1 cellular context compared by ENCODE assay signal in the genomic region with DNA sequence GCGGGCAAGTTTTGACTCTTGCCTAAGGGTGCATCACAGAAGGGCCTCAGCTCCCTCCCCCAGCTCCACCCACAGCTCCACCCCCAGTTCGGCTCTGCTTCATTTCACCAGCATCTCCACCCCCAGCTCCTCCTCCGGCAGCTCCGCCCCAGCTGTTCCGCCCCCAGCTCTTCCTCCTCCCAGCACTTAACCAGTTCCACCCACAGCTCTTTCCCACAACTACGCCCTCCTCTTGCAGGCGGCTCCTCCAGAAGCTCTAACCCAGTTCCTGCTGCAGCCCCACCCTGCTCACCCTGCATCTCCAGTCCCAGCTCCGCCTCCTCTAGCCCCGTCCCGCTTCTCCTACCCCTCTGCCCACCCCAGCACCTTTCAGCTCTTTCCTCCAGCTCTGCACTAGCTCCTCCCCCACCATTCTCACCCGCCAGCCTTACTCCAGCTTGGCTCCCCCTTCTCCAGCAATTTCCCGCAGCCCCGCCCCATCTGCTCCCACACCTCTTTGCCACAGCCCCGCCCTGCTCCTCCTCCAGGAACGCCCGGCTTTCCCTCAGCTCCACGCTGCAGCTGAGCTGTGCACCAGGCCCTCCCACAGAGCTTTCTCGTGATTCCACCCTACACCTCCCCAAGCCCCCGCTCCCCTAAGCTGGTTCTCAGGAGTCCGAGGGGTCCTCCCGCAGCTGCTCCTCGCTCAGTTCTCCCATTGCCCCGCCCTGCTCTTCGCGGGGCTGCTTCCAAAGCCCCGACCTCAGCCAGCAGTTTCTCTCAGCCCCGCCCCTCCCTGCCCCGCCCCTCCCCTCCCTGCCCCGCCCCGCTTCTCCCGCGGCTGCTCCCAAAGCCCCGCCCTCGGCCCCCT.
A peak's percentile ranks its signal among the peaks of the same experiment; 100 is the strongest.
TF ChIP-seq lines count a peak whose summit lies in the region.

No MANE protein-coding gene starts in this region.

TF ChIP-seq in HEK293, 187 proteins besides CTCF, POLR2A, EP300 and RAD21 (continued from another document and continues in another):
- TF ChIP-seq, protein P1, sequence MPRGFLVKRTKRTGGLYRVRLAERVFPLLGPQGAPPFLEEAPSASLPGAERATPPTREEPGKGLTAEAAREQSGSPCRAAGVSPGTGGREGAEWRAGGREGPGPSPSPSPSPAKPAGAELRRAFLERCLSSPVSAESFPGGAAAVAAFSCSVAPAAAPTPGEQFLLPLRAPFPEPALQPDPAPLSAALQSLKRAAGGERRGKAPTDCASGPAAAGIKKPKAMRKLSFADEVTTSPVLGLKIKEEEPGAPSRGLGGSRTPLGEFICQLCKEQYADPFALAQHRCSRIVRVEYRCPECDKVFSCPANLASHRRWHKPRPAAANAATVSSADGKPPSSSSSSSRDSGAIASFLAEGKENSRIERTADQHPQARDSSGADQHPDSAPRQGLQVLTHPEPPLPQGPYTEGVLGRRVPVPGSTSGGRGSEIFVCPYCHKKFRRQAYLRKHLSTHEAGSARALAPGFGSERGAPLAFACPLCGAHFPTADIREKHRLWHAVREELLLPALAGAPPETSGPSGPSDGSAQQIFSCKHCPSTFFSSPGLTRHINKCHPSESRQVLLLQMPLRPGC (tag by site-specific recombination; IDR thresholded peaks at IDR 0.05): no peak
- peak; percentile 78 for TF ChIP-seq SP2 (tag by site-specific recombination; IDR thresholded peaks at IDR 0.05)
- TF ChIP-seq OVOL3 (tag by site-specific recombination; IDR thresholded peaks at IDR 0.05): no peak
- peak; percentile 47; the same call in 1 of the 2 replicates for TF ChIP-seq KLF8 (tag by site-specific recombination; IDR thresholded peaks at IDR 0.05)
- TF ChIP-seq, protein P2, sequence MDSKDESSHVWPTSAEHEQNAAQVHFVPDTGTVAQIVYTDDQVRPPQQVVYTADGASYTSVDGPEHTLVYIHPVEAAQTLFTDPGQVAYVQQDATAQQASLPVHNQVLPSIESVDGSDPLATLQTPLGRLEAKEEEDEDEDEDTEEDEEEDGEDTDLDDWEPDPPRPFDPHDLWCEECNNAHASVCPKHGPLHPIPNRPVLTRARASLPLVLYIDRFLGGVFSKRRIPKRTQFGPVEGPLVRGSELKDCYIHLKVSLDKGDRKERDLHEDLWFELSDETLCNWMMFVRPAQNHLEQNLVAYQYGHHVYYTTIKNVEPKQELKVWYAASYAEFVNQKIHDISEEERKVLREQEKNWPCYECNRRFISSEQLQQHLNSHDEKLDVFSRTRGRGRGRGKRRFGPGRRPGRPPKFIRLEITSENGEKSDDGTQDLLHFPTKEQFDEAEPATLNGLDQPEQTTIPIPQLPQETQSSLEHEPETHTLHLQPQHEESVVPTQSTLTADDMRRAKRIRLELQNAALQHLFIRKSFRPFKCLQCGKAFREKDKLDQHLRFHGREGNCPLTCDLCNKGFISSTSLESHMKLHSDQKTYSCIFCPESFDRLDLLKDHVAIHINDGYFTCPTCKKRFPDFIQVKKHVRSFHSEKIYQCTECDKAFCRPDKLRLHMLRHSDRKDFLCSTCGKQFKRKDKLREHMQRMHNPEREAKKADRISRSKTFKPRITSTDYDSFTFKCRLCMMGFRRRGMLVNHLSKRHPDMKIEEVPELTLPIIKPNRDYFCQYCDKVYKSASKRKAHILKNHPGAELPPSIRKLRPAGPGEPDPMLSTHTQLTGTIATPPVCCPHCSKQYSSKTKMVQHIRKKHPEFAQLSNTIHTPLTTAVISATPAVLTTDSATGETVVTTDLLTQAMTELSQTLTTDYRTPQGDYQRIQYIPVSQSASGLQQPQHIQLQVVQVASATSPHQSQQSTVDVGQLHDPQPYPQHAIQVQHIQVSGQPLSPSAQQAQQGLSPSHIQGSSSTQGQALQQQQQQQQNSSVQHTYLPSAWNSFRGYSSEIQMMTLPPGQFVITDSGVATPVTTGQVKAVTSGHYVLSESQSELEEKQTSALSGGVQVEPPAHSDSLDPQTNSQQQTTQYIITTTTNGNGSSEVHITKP (tag by site-specific recombination; IDR thresholded peaks at IDR 0.05): peak; percentile 54
- TF ChIP-seq ZIC2 (tag by site-specific recombination; IDR thresholded peaks at IDR 0.05): no peak
- no peak for TF ChIP-seq ZSCAN30 (tag by site-specific recombination; IDR thresholded peaks at IDR 0.05)
- TF ChIP-seq ZNF140 (tag by site-specific recombination; IDR thresholded peaks at IDR 0.05): no peak
- TF ChIP-seq HOXC10 (CRISPR knock-in tag; IDR thresholded peaks at IDR 0.05): no peak
- peak; percentile 98 for TF ChIP-seq ZNF341 (tag by site-specific recombination; IDR thresholded peaks at IDR 0.05; ENCODE audit: low read depth)
- TF ChIP-seq ZNF707 (tag by site-specific recombination; IDR thresholded peaks at IDR 0.05): no peak
- TF ChIP-seq, protein P3, sequence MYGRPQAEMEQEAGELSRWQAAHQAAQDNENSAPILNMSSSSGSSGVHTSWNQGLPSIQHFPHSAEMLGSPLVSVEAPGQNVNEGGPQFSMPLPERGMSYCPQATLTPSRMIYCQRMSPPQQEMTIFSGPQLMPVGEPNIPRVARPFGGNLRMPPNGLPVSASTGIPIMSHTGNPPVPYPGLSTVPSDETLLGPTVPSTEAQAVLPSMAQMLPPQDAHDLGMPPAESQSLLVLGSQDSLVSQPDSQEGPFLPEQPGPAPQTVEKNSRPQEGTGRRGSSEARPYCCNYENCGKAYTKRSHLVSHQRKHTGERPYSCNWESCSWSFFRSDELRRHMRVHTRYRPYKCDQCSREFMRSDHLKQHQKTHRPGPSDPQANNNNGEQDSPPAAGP (tag by site-specific recombination; IDR thresholded peaks at IDR 0.05): 0 out of 2 replicates have a peak, but pooled peaks have one; percentile 18
- no peak for TF ChIP-seq ZNF610 (tag by site-specific recombination; IDR thresholded peaks at IDR 0.05; ENCODE audit: borderline replicate concordance)
- TF ChIP-seq, protein P4, sequence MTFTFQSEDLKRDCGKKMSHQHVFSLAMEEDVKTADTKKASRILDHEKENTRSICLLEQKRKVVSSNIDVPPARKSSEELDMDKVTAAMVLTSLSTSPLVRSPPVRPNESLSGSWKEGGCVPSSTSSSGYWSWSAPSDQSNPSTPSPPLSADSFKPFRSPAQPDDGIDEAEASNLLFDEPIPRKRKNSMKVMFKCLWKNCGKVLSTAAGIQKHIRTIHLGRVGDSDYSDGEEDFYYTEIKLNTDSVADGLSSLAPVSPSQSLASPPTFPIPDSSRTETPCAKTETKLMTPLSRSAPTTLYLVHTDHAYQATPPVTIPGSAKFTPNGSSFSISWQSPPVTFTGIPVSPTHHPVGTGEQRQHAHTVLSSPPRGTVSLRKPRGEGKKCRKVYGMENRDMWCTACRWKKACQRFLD (tag by site-specific recombination; IDR thresholded peaks at IDR 0.05): no peak
- TF ChIP-seq SP7 (tag by site-specific recombination; IDR thresholded peaks at IDR 0.05): no peak
- no peak for TF ChIP-seq ZBTB21 (tag by site-specific recombination; IDR thresholded peaks at IDR 0.05)
- TF ChIP-seq ZNF292 (tag by site-specific recombination; IDR thresholded peaks at IDR 0.05; ENCODE audit: borderline replicate concordance, low read depth): no peak
- no peak for TF ChIP-seq KLF10 (tag by site-specific recombination; IDR thresholded peaks at IDR 0.05)
- TF ChIP-seq ZXDB (tag by site-specific recombination; IDR thresholded peaks at IDR 0.05): no peak
- no peak for TF ChIP-seq ZNF670 (tag by site-specific recombination; IDR thresholded peaks at IDR 0.05; ENCODE audit: low read depth)
- no peak for TF ChIP-seq ZFP69B (tag by site-specific recombination; IDR thresholded peaks at IDR 0.05)
- TF ChIP-seq IKZF3 (tag by site-specific recombination; IDR thresholded peaks at IDR 0.05): peak; percentile 75
- TF ChIP-seq ZNF560 (tag by site-specific recombination; IDR thresholded peaks at IDR 0.05; ENCODE audit: borderline replicate concordance): no peak
- TF ChIP-seq, protein P5, sequence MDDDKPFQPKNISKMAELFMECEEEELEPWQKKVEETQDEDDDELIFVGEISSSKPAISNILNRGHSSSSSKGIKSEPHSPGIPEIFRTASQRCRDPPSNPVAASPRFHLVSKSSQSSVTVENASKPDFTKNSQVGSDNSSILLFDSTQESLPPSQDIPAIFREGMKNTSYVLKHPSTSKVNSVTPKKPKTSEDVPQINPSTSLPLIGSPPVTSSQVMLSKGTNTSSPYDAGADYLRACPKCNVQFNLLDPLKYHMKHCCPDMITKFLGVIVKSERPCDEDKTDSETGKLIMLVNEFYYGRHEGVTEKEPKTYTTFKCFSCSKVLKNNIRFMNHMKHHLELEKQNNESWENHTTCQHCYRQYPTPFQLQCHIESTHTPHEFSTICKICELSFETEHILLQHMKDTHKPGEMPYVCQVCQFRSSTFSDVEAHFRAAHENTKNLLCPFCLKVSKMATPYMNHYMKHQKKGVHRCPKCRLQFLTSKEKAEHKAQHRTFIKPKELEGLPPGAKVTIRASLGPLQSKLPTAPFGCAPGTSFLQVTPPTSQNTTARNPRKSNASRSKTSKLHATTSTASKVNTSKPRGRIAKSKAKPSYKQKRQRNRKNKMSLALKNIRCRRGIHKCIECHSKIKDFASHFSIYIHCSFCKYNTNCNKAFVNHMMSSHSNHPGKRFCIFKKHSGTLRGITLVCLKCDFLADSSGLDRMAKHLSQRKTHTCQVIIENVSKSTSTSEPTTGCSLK (tag by site-specific recombination; IDR thresholded peaks at IDR 0.05): no peak
- no peak for TF ChIP-seq REPIN1 (tag by site-specific recombination; IDR thresholded peaks at IDR 0.05; ENCODE audit: low read depth)
- TF ChIP-seq ZBTB1 (tag by site-specific recombination; IDR thresholded peaks at IDR 0.05): no peak
- TF ChIP-seq, protein P6, sequence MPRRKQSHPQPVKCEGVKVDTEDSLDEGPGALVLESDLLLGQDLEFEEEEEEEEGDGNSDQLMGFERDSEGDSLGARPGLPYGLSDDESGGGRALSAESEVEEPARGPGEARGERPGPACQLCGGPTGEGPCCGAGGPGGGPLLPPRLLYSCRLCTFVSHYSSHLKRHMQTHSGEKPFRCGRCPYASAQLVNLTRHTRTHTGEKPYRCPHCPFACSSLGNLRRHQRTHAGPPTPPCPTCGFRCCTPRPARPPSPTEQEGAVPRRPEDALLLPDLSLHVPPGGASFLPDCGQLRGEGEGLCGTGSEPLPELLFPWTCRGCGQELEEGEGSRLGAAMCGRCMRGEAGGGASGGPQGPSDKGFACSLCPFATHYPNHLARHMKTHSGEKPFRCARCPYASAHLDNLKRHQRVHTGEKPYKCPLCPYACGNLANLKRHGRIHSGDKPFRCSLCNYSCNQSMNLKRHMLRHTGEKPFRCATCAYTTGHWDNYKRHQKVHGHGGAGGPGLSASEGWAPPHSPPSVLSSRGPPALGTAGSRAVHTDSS (tag by site-specific recombination; IDR thresholded peaks at IDR 0.05): no peak
- TF ChIP-seq ZNF76 (tag by site-specific recombination; IDR thresholded peaks at IDR 0.05; ENCODE audit: borderline replicate concordance, low read depth): no peak
- peak; percentile 38 for TF ChIP-seq GLIS2 (tag by site-specific recombination; IDR thresholded peaks at IDR 0.05)
- TF ChIP-seq GLIS1 (tag by site-specific recombination; IDR thresholded peaks at IDR 0.05): peak; percentile 70
- no peak for TF ChIP-seq ZNF677 (tag by site-specific recombination; IDR thresholded peaks at IDR 0.05)
- TF ChIP-seq, protein P7, sequence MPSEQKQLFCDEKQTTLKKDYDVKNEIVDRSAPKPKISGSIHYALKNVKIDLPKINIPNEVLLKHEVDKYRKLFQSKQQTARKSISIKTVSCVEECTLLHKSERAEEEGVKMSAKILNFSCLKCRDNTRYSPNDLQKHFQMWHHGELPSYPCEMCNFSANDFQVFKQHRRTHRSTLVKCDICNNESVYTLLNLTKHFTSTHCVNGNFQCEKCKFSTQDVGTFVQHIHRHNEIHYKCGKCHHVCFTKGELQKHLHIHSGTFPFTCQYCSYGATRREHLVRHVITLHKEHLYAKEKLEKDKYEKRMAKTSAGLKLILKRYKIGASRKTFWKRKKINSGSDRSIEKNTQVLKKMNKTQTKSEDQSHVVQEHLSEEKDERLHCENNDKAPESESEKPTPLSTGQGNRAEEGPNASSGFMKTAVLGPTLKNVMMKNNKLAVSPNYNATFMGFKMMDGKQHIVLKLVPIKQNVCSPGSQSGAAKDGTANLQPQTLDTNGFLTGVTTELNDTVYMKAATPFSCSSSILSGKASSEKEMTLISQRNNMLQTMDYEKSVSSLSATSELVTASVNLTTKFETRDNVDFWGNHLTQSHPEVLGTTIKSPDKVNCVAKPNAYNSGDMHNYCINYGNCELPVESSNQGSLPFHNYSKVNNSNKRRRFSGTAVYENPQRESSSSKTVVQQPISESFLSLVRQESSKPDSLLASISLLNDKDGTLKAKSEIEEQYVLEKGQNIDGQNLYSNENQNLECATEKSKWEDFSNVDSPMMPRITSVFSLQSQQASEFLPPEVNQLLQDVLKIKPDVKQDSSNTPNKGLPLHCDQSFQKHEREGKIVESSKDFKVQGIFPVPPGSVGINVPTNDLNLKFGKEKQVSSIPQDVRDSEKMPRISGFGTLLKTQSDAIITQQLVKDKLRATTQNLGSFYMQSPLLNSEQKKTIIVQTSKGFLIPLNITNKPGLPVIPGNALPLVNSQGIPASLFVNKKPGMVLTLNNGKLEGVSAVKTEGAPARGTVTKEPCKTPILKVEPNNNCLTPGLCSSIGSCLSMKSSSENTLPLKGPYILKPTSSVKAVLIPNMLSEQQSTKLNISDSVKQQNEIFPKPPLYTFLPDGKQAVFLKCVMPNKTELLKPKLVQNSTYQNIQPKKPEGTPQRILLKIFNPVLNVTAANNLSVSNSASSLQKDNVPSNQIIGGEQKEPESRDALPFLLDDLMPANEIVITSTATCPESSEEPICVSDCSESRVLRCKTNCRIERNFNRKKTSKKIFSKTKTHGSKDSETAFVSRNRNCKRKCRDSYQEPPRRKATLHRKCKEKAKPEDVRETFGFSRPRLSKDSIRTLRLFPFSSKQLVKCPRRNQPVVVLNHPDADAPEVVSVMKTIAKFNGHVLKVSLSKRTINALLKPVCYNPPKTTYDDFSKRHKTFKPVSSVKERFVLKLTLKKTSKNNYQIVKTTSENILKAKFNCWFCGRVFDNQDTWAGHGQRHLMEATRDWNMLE (tag by site-specific recombination; conservative IDR thresholded peaks at IDR 0.05; ENCODE audit: low read depth): no peak
- TF ChIP-seq SP3 (tag by site-specific recombination; IDR thresholded peaks at IDR 0.05): peak; percentile 95
- TF ChIP-seq ZSCAN16 (tag by site-specific recombination; IDR thresholded peaks at IDR 0.05): no peak
- TF ChIP-seq ZNF544 (tag by site-specific recombination; IDR thresholded peaks at IDR 0.05): no peak
- 0 out of 2 replicates have a peak, but pooled peaks have one; percentile 12 for TF ChIP-seq ZNF335 (tag by site-specific recombination; conservative IDR thresholded peaks at IDR 0.05)
- no peak for TF ChIP-seq MEIS1 (CRISPR knock-in tag; IDR thresholded peaks at IDR 0.05; ENCODE audit: borderline replicate concordance)
- no peak for TF ChIP-seq ZFP41 (tag by site-specific recombination; IDR thresholded peaks at IDR 0.05; ENCODE audit: borderline replicate concordance)
- no peak for TF ChIP-seq ZNF2 (tag by site-specific recombination; IDR thresholded peaks at IDR 0.05)
- TF ChIP-seq, protein P8, sequence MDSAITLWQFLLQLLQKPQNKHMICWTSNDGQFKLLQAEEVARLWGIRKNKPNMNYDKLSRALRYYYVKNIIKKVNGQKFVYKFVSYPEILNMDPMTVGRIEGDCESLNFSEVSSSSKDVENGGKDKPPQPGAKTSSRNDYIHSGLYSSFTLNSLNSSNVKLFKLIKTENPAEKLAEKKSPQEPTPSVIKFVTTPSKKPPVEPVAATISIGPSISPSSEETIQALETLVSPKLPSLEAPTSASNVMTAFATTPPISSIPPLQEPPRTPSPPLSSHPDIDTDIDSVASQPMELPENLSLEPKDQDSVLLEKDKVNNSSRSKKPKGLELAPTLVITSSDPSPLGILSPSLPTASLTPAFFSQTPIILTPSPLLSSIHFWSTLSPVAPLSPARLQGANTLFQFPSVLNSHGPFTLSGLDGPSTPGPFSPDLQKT (IDR thresholded peaks at IDR 0.05; ENCODE audit: borderline replicate concordance, low read depth, low read length): no peak
